18 cellular contexts compared by ENCODE assay signal in genomic region chr19:49946415-49946814, GRCh38. TPM values are rescaled to one million over a fixed set of nuclear protein-coding genes. Genes with fewer than 3 reads are reported as not detected.
A peak's percentile ranks its signal among the peaks of the same experiment; 100 is the strongest.
DNase-seq lines count a peak whose midpoint lies in the region; ATAC-seq and TF ChIP-seq lines count a peak whose summit lies in the region.
"Had no signal": no experiment of that assay in that cellular context is flagged by ENCODE, and none has a peak within 500 bp of the region (broad histone marks: within the 10 kb centered on the region; RNA-seq: fewer than 3 reads in every experiment).

No MANE protein-coding gene starts in this region.

- H3K4me1 Mint-ChIP-seq in activated naive CD4-positive, alpha-beta T cell treated with anti-CD3 and anti-CD28 coated beads, Interleukin-2, amount 50 U/mL, for 24 hours, result no peaks in the 10 kb centered on the region
- H3K4me1 Mint-ChIP-seq in chondrocyte (ENCODE audit: low read depth), result no peaks in the 10 kb centered on the region
- peaks cover 2% of the 10 kb centered on the region for H3K4me1 Mint-ChIP-seq in activated T-cell treated with anti-CD3 and anti-CD28 coated beads, Interleukin-2, amount 50 U/mL, for 4 hours (ENCODE audit: low read depth)
- H3K4me1 Mint-ChIP-seq: H9 had no signal

- no peak overlapping the region for H3K4me3 Mint-ChIP-seq in activated naive CD4-positive, alpha-beta T cell treated with anti-CD3 and anti-CD28 coated beads, Interleukin-2, amount 50 U/mL, for 24 hours
- H3K4me3 Mint-ChIP-seq in chondrocyte (ENCODE audit: unreplicated experiment), result no peak overlapping the region
- no peak overlapping the region for H3K4me3 Mint-ChIP-seq in activated T-cell treated with anti-CD3 and anti-CD28 coated beads, Interleukin-2, amount 50 U/mL, for 4 hours
- H3K4me3 Mint-ChIP-seq: H9, IgD-negative memory B cell had no signal

- H3K27me3 ChIP-seq in dorsolateral prefrontal cortex, result peaks cover 0 to 11% (median 0%) of the 10 kb centered on the region in 45 donors
- H3K27me3 ChIP-seq: SJCRH30 had no signal

- no peak for TF ChIP-seq CTCF in chondrocyte (IDR thresholded peaks at IDR 0.05)
- no peak for TF ChIP-seq CTCF in dorsolateral prefrontal cortex (IDR thresholded peaks at IDR 0.05 in 54 of 56, conservative IDR thresholded peaks at IDR 0.05 in 2 of 56; ENCODE audit: low read depth in 1 of 56, partially characterized antibody in 56 of 56)

- H3K27me3 Mint-ChIP-seq in activated naive CD4-positive, alpha-beta T cell treated with anti-CD3 and anti-CD28 coated beads, Interleukin-2, amount 50 U/mL, for 24 hours, result peaks cover 3% of the 10 kb centered on the region
- peaks cover 31% of the 10 kb centered on the region for H3K27me3 Mint-ChIP-seq in chondrocyte (ENCODE audit: low read depth)
- H3K27me3 Mint-ChIP-seq in activated T-cell treated with anti-CD3 and anti-CD28 coated beads, Interleukin-2, amount 50 U/mL, for 4 hours (ENCODE audit: low read depth), result peaks cover 29% of the 10 kb centered on the region

- ATAC-seq in activated T-cell treated with anti-CD3 and anti-CD28 coated beads, Interleukin-2, amount 50 U/mL, for 4 hours, result no peak

- intact Hi-C loops in dorsolateral prefrontal cortex (cut with DNase I), result no loop called here

- H3K4me3 ChIP-seq in dorsolateral prefrontal cortex, result no peak overlapping the region
- H3K4me3 ChIP-seq: PC-9, SJCRH30 had no signal

- no peaks in the 10 kb centered on the region for H3K9me3 Mint-ChIP-seq in activated naive CD4-positive, alpha-beta T cell treated with anti-CD3 and anti-CD28 coated beads, Interleukin-2, amount 50 U/mL, for 24 hours
- H3K9me3 Mint-ChIP-seq in chondrocyte (ENCODE audit: low read depth), result no peaks in the 10 kb centered on the region
- no peaks in the 10 kb centered on the region for H3K9me3 Mint-ChIP-seq in activated T-cell treated with anti-CD3 and anti-CD28 coated beads, Interleukin-2, amount 50 U/mL, for 4 hours
- H3K9me3 Mint-ChIP-seq: H9 had no signal

- H3K27ac Mint-ChIP-seq in activated naive CD4-positive, alpha-beta T cell treated with anti-CD3 and anti-CD28 coated beads, Interleukin-2, amount 50 U/mL, for 24 hours, result peak overlapping the region; percentile 46
- H3K27ac Mint-ChIP-seq in chondrocyte (ENCODE audit: unreplicated experiment), result no peak overlapping the region
- H3K27ac Mint-ChIP-seq: H9, IgD-negative memory B cell had no signal

- no peak for DNase-seq in activated naive CD4-positive, alpha-beta T cell treated with Interleukin-2 at 50 U/mL for 16 hours
- DNase-seq in NCI-H146 treated with DMSO at 0.1 percent for 48 hours (lab: John Stamatoyannopoulos, UW; ENCODE audit: unreplicated experiment) (peak; percentile 24), chondrocyte (ENCODE audit: low spot score) (peak; percentile 15), dorsolateral prefrontal cortex (no peak)
- DNase-seq in activated T-cell treated with anti-CD3 and anti-CD28 coated beads, Interleukin-2, amount 50 U/mL, for 4 hours, result no peak
- no peak for DNase-seq in stimulated activated CD4-positive, alpha-beta T cell treated with anti-CD3 and anti-CD28 coated beads, Interleukin-12 subunit alpha, Interleukin-12 subunit beta, amount 100 ng/mL, for 4 hours
- DNase-seq: DMS153, H9, NCI-H2081 treated with DMSO at 0.1 percent for 48 hours, NCI-H226, NCI-H526, PC-9, SJCRH30, SW 1271 had no signal

- H3K27ac ChIP-seq in dorsolateral prefrontal cortex, result no peak overlapping the region
- H3K27ac ChIP-seq: C4-2B, PC-9, SJCRH30 had no signal

- no peaks in the 10 kb centered on the region for H3K36me3 Mint-ChIP-seq in activated naive CD4-positive, alpha-beta T cell treated with anti-CD3 and anti-CD28 coated beads, Interleukin-2, amount 50 U/mL, for 24 hours
- no peaks in the 10 kb centered on the region for H3K36me3 Mint-ChIP-seq in chondrocyte (ENCODE audit: low read depth)
- no peaks in the 10 kb centered on the region for H3K36me3 Mint-ChIP-seq in activated T-cell treated with anti-CD3 and anti-CD28 coated beads, Interleukin-2, amount 50 U/mL, for 4 hours (ENCODE audit: insufficient read depth)
- H3K36me3 Mint-ChIP-seq: IgD-negative memory B cell had no signal

RNA-seq across cellular contexts. Expression of gene SIGLEC11, which starts 14.6 kb away (rescaled TPM):
- total RNA-seq in chondrocyte, result not detected in 3 replicates
- not detected for total RNA-seq in activated T-cell treated with anti-CD3 and anti-CD28 coated beads, Interleukin-2, amount 50 U/mL, for 4 hours
- 1 to 10 TPM in 38 of 120 experiments, under 1 TPM in 78, not detected in 4; 0.15 to 5.0 (median 0.72) TPM for total RNA-seq in dorsolateral prefrontal cortex
- total RNA-seq: H9, HT-29, PC-9 had no signal

RNA-seq across cellular contexts. Expression of gene NUP62, which starts 17.1 kb away (rescaled TPM):
- total RNA-seq in chondrocyte (41.0 to 50.5 TPM (median 44.7 TPM) in 3 replicates), dorsolateral prefrontal cortex (10 to 100 TPM; 27.0 to 56.5 (median 36.4) TPM)
- 100 to 1,000 TPM; 172 to 189 (median 184) TPM for total RNA-seq in activated T-cell treated with anti-CD3 and anti-CD28 coated beads, Interleukin-2, amount 50 U/mL, for 4 hours

RNA-seq across cellular contexts. Expression of gene ATF5, which starts 17.4 kb away (rescaled TPM):
- total RNA-seq in chondrocyte (16.7 to 53.4 TPM (median 53.3 TPM) in 3 replicates), dorsolateral prefrontal cortex (10 to 100 TPM in 65 of 120 experiments, 1 to 10 TPM in 55; 5.5 to 19.9 (median 10.1) TPM)
- 10 to 100 TPM; 58.4 to 73.1 (median 60.6) TPM for total RNA-seq in activated T-cell treated with anti-CD3 and anti-CD28 coated beads, Interleukin-2, amount 50 U/mL, for 4 hours

RNA-seq across cellular contexts. Expression of gene IL4I1, which starts 49.7 kb away (rescaled TPM):
- total RNA-seq in chondrocyte (0.17 TPM in 1 of 3 replicates, not detected in the others), dorsolateral prefrontal cortex (1 to 10 TPM in 52 of 120 experiments, under 1 TPM in 57, not detected in 11; 0.23 to 6.1 (median 0.96) TPM)
- 10 to 100 TPM; 24.7 to 52.7 (median 36.4) TPM for total RNA-seq in activated T-cell treated with anti-CD3 and anti-CD28 coated beads, Interleukin-2, amount 50 U/mL, for 4 hours
- total RNA-seq: PC-9, SJCRH30 had no signal

Comparison
In these comparisons a context has a peak if more than half of its experiments do, and no peak if none do; other contexts are left out.
1. DNase-seq: peak in NCI-H146 treated with DMSO at 0.1 percent for 48 hours (single experiment) and chondrocyte (single experiment); none in activated naive CD4-positive, alpha-beta T cell treated with Interleukin-2 at 50 U/mL for 16 hours (single experiment), activated T-cell treated with anti-CD3 and anti-CD28 coated beads, Interleukin-2, amount 50 U/mL, for 4 hours (single experiment), stimulated activated CD4-positive, alpha-beta T cell treated with anti-CD3 and anti-CD28 coated beads, Interleukin-12 subunit alpha, Interleukin-12 subunit beta, amount 100 ng/mL, for 4 hours (single experiment) and dorsolateral prefrontal cortex (0 of 10).